In the genomic region with DNA sequence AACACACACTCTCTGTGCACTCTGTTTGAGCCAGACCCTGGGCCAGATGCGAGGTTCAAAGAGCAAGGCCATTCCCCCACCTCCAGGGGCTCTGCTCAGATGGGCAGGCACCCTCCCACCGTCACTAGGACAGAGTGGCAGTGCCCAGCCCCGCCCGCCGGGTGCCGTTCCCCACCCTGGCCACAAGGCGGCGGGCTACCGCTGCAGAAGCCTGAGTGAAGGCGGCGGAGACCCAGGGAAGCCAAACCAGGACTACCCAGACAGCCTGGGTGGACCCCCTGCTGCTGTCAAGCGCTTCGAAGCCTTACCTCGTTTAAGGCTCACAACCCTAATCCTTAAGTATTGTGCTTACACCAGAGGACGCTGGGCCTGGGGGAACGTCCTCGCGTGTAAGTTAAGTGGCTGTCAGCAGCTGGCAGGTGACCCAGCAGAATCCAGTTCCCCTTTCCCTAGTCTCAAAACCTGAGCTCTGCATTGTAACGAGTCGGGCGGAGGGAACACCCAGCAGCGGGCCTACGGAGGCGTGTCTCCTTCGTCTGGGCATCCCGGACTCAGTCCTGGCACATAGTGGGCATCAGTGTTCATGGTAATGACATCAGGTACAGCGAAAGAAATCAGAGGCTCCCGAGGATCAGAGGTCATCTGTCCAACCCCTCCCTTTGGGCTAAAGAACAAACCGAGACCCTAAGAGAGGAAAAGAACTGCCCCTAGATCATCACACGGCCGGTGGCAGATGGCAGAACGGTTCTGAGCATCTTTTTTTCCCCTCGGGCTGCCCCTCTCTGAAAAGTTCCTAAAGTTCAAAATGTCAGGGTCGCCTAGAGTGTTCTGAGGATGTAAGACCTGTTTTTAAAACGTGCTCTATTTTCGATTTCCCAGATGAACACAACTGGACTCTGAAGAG, we compare ENCODE assay signal across 1 cellular context.
TF ChIP-seq lines count a peak whose summit lies in the region.

No MANE protein-coding gene starts in this region.

TF ChIP-seq in HepG2, 621 proteins besides CTCF, POLR2A, EP300 and RAD21 (continued from another document and continues in another):
- TF ChIP-seq, protein P1, sequence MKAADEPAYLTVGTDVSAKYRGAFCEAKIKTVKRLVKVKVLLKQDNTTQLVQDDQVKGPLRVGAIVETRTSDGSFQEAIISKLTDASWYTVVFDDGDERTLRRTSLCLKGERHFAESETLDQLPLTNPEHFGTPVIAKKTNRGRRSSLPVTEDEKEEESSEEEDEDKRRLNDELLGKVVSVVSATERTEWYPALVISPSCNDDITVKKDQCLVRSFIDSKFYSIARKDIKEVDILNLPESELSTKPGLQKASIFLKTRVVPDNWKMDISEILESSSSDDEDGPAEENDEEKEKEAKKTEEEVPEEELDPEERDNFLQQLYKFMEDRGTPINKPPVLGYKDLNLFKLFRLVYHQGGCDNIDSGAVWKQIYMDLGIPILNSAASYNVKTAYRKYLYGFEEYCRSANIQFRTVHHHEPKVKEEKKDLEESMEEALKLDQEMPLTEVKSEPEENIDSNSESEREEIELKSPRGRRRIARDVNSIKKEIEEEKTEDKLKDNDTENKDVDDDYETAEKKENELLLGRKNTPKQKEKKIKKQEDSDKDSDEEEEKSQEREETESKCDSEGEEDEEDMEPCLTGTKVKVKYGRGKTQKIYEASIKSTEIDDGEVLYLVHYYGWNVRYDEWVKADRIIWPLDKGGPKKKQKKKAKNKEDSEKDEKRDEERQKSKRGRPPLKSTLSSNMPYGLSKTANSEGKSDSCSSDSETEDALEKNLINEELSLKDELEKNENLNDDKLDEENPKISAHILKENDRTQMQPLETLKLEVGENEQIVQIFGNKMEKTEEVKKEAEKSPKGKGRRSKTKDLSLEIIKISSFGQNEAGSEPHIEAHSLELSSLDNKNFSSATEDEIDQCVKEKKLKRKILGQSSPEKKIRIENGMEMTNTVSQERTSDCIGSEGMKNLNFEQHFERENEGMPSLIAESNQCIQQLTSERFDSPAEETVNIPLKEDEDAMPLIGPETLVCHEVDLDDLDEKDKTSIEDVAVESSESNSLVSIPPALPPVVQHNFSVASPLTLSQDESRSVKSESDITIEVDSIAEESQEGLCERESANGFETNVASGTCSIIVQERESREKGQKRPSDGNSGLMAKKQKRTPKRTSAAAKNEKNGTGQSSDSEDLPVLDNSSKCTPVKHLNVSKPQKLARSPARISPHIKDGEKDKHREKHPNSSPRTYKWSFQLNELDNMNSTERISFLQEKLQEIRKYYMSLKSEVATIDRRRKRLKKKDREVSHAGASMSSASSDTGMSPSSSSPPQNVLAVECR (CRISPR knock-in tag; IDR thresholded peaks at IDR 0.05; ENCODE audit: borderline replicate concordance), result peak; percentile 56; the same call in 1 of the 2 replicates
- no peak for TF ChIP-seq NCOA1 (CRISPR knock-in tag; IDR thresholded peaks at IDR 0.05)
- TF ChIP-seq NFRKB (IDR thresholded peaks at IDR 0.05), result no peak
- TF ChIP-seq, protein P2, sequence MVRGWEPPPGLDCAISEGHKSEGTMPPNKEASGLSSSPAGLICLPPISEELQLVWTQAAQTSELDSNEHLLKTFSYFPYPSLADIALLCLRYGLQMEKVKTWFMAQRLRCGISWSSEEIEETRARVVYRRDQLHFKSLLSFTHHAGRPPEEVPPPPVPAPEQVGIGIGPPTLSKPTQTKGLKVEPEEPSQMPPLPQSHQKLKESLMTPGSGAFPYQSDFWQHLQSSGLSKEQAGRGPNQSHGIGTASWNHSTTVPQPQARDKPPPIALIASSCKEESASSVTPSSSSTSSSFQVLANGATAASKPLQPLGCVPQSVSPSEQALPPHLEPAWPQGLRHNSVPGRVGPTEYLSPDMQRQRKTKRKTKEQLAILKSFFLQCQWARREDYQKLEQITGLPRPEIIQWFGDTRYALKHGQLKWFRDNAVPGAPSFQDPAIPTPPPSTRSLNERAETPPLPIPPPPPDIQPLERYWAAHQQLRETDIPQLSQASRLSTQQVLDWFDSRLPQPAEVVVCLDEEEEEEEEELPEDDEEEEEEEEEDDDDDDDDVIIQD (CRISPR knock-in tag; IDR thresholded peaks at IDR 0.05; ENCODE audit: low read depth), result no peak
- TF ChIP-seq, protein P3, sequence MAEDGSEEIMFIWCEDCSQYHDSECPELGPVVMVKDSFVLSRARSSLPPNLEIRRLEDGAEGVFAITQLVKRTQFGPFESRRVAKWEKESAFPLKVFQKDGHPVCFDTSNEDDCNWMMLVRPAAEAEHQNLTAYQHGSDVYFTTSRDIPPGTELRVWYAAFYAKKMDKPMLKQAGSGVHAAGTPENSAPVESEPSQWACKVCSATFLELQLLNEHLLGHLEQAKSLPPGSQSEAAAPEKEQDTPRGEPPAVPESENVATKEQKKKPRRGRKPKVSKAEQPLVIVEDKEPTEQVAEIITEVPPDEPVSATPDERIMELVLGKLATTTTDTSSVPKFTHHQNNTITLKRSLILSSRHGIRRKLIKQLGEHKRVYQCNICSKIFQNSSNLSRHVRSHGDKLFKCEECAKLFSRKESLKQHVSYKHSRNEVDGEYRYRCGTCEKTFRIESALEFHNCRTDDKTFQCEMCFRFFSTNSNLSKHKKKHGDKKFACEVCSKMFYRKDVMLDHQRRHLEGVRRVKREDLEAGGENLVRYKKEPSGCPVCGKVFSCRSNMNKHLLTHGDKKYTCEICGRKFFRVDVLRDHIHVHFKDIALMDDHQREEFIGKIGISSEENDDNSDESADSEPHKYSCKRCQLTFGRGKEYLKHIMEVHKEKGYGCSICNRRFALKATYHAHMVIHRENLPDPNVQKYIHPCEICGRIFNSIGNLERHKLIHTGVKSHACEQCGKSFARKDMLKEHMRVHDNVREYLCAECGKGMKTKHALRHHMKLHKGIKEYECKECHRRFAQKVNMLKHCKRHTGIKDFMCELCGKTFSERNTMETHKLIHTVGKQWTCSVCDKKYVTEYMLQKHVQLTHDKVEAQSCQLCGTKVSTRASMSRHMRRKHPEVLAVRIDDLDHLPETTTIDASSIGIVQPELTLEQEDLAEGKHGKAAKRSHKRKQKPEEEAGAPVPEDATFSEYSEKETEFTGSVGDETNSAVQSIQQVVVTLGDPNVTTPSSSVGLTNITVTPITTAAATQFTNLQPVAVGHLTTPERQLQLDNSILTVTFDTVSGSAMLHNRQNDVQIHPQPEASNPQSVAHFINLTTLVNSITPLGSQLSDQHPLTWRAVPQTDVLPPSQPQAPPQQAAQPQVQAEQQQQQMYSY (CRISPR knock-in tag; IDR thresholded peaks at IDR 0.05), result no peak
- no peak for TF ChIP-seq MTF1 (CRISPR knock-in tag; IDR thresholded peaks at IDR 0.05)
- TF ChIP-seq ZFP1 (CRISPR knock-in tag; IDR thresholded peaks at IDR 0.05), result no peak
- TF ChIP-seq ZNF354B (CRISPR knock-in tag; IDR thresholded peaks at IDR 0.05), result peak; percentile 77; the same call in 1 of the 2 replicates
- no peak for TF ChIP-seq SOX13 (IDR thresholded peaks at IDR 0.05)
- TF ChIP-seq SOX13 (CRISPR knock-in tag; conservative IDR thresholded peaks at IDR 0.05 in 1 of 2, IDR thresholded peaks at IDR 0.05 in 1 of 2), result no peak
- TF ChIP-seq ZNF350 (CRISPR knock-in tag; IDR thresholded peaks at IDR 0.05; ENCODE audit: borderline replicate concordance, low read depth), result peak; percentile 17
- TF ChIP-seq SRY (CRISPR knock-in tag; IDR thresholded peaks at IDR 0.05), result no peak
- TF ChIP-seq NFE2L2 (IDR thresholded peaks at IDR 0.05; ENCODE audit: low read length), result no peak
- no peak for TF ChIP-seq TBL1XR1 (IDR thresholded peaks at IDR 0.05; ENCODE audit: borderline replicate concordance, low read length, partially characterized antibody)
- TF ChIP-seq ZNF331 (CRISPR knock-in tag; IDR thresholded peaks at IDR 0.05), result peak; percentile 68; the same call in 1 of the 2 replicates
- TF ChIP-seq ZFP41 (CRISPR knock-in tag; IDR thresholded peaks at IDR 0.05; ENCODE audit: borderline replicate concordance), result no peak
- TF ChIP-seq, protein P4, sequence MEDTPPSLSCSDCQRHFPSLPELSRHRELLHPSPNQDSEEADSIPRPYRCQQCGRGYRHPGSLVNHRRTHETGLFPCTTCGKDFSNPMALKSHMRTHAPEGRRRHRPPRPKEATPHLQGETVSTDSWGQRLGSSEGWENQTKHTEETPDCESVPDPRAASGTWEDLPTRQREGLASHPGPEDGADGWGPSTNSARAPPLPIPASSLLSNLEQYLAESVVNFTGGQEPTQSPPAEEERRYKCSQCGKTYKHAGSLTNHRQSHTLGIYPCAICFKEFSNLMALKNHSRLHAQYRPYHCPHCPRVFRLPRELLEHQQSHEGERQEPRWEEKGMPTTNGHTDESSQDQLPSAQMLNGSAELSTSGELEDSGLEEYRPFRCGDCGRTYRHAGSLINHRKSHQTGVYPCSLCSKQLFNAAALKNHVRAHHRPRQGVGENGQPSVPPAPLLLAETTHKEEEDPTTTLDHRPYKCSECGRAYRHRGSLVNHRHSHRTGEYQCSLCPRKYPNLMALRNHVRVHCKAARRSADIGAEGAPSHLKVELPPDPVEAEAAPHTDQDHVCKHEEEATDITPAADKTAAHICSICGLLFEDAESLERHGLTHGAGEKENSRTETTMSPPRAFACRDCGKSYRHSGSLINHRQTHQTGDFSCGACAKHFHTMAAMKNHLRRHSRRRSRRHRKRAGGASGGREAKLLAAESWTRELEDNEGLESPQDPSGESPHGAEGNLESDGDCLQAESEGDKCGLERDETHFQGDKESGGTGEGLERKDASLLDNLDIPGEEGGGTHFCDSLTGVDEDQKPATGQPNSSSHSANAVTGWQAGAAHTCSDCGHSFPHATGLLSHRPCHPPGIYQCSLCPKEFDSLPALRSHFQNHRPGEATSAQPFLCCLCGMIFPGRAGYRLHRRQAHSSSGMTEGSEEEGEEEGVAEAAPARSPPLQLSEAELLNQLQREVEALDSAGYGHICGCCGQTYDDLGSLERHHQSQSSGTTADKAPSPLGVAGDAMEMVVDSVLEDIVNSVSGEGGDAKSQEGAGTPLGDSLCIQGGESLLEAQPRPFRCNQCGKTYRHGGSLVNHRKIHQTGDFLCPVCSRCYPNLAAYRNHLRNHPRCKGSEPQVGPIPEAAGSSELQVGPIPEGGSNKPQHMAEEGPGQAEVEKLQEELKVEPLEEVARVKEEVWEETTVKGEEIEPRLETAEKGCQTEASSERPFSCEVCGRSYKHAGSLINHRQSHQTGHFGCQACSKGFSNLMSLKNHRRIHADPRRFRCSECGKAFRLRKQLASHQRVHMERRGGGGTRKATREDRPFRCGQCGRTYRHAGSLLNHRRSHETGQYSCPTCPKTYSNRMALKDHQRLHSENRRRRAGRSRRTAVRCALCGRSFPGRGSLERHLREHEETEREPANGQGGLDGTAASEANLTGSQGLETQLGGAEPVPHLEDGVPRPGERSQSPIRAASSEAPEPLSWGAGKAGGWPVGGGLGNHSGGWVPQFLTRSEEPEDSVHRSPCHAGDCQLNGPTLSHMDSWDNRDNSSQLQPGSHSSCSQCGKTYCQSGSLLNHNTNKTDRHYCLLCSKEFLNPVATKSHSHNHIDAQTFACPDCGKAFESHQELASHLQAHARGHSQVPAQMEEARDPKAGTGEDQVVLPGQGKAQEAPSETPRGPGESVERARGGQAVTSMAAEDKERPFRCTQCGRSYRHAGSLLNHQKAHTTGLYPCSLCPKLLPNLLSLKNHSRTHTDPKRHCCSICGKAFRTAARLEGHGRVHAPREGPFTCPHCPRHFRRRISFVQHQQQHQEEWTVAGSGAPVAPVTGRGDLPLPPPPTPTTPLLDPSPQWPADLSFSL (CRISPR knock-in tag; IDR thresholded peaks at IDR 0.05), result no peak
- TF ChIP-seq MTF2 (CRISPR knock-in tag; IDR thresholded peaks at IDR 0.05; ENCODE audit: borderline replicate concordance), result 0 out of 2 replicates have a peak, but pooled peaks have one; percentile 47
- TF ChIP-seq, protein P5, sequence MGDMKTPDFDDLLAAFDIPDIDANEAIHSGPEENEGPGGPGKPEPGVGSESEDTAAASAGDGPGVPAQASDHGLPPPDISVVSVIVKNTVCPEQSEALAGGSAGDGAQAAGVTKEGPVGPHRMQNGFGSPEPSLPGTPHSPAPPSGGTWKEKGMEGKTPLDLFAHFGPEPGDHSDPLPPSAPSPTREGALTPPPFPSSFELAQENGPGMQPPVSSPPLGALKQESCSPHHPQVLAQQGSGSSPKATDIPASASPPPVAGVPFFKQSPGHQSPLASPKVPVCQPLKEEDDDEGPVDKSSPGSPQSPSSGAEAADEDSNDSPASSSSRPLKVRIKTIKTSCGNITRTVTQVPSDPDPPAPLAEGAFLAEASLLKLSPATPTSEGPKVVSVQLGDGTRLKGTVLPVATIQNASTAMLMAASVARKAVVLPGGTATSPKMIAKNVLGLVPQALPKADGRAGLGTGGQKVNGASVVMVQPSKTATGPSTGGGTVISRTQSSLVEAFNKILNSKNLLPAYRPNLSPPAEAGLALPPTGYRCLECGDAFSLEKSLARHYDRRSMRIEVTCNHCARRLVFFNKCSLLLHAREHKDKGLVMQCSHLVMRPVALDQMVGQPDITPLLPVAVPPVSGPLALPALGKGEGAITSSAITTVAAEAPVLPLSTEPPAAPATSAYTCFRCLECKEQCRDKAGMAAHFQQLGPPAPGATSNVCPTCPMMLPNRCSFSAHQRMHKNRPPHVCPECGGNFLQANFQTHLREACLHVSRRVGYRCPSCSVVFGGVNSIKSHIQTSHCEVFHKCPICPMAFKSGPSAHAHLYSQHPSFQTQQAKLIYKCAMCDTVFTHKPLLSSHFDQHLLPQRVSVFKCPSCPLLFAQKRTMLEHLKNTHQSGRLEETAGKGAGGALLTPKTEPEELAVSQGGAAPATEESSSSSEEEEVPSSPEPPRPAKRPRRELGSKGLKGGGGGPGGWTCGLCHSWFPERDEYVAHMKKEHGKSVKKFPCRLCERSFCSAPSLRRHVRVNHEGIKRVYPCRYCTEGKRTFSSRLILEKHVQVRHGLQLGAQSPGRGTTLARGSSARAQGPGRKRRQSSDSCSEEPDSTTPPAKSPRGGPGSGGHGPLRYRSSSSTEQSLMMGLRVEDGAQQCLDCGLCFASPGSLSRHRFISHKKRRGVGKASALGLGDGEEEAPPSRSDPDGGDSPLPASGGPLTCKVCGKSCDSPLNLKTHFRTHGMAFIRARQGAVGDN (CRISPR knock-in tag; IDR thresholded peaks at IDR 0.05), result peak; percentile 84
- TF ChIP-seq, protein P6, sequence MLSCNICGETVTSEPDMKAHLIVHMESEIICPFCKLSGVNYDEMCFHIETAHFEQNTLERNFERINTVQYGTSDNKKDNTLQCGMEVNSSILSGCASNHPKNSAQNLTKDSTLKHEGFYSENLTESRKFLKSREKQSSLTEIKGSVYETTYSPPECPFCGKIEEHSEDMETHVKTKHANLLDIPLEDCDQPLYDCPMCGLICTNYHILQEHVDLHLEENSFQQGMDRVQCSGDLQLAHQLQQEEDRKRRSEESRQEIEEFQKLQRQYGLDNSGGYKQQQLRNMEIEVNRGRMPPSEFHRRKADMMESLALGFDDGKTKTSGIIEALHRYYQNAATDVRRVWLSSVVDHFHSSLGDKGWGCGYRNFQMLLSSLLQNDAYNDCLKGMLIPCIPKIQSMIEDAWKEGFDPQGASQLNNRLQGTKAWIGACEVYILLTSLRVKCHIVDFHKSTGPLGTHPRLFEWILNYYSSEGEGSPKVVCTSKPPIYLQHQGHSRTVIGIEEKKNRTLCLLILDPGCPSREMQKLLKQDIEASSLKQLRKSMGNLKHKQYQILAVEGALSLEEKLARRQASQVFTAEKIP (CRISPR knock-in tag; IDR thresholded peaks at IDR 0.05; ENCODE audit: borderline replicate concordance), result no peak
- no peak for TF ChIP-seq TCF12 (IDR thresholded peaks at IDR 0.05)
- no peak; the same call in 1 of the 2 replicates for TF ChIP-seq TCF12 (CRISPR knock-in tag; IDR thresholded peaks at IDR 0.05)
- TF ChIP-seq RXRA (CRISPR knock-in tag; IDR thresholded peaks at IDR 0.05), result peak; percentile 65
- TF ChIP-seq, protein P7, sequence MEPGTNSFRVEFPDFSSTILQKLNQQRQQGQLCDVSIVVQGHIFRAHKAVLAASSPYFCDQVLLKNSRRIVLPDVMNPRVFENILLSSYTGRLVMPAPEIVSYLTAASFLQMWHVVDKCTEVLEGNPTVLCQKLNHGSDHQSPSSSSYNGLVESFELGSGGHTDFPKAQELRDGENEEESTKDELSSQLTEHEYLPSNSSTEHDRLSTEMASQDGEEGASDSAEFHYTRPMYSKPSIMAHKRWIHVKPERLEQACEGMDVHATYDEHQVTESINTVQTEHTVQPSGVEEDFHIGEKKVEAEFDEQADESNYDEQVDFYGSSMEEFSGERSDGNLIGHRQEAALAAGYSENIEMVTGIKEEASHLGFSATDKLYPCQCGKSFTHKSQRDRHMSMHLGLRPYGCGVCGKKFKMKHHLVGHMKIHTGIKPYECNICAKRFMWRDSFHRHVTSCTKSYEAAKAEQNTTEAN (CRISPR knock-in tag; conservative IDR thresholded peaks at IDR 0.05), result no peak
